Comparison of ENCODE assay signal across 26 cellular contexts in genomic region chr2:59910176-59910575, GRCh38.
"Had no signal": no experiment of that assay in that cellular context is flagged by ENCODE, and none has a peak within 500 bp of the region (broad histone marks: within the 10 kb centered on the region; RNA-seq: fewer than 3 reads in every experiment).

No MANE protein-coding gene starts in this region.

- H3K27ac ChIP-seq: coronary artery, VCaP had no signal

- H3K36me3 ChIP-seq: MG63 had no signal

- H3K4me3 ChIP-seq: coronary artery, MG63 had no signal

- H3K9me3 Mint-ChIP-seq: activated CD8-positive, alpha-beta T cell treated with anti-CD3 and anti-CD28 coated beads for 36 hours; activated naive CD4-positive, alpha-beta T cell treated with anti-CD3 and anti-CD28 coated beads, Interleukin-2, amount 10 ng/mL, durations not matched to agents 7 days and 5 days; activated T-cell treated with anti-CD3 and anti-CD28 coated beads, Interleukin-2, amount 50 U/mL, for 72 hours; activated T-helper 2 cell treated with anti-CD3 and anti-CD28 coated beads, Interferon-gamma antibody, Interleukin-2, Interleukin-4, amounts not matched to agents 10 μg/mL and 5 μg/mL and 100 μg/mL, durations not matched to agents 14 hours and 24 hours and 36 hours had no signal

- DNase-seq: activated CD4-positive, alpha-beta T cell treated with anti-CD3 and anti-CD28 coated beads for 36 hours; activated CD4-positive, alpha-beta T cell treated with anti-CD3 and anti-CD28 coated beads, Interleukin-2, amount 50 U/mL, for 1 hour; activated CD8-positive, alpha-beta memory T cell treated with anti-CD3 and anti-CD28 coated beads, Interleukin-2, amount 50 U/mL, for 4 hours; activated CD8-positive, alpha-beta T cell treated with anti-CD3 and anti-CD28 coated beads for 36 hours; activated gamma-delta T cell treated with Interleukin-2 at 50 U/mL for 16 hours; activated naive CD4-positive, alpha-beta T cell treated with anti-CD3 and anti-CD28 coated beads, Interleukin-2, amount 10 ng/mL, durations not matched to agents 7 days and 5 days; activated T-cell treated with anti-CD3 and anti-CD28 coated beads, Interleukin-2, amount 50 U/mL, for 72 hours; aorta; central memory CD4-positive, alpha-beta T cell; KG1; MG63; MV-4-11; NCI-H1092 treated with DMSO at 0.1 percent for 48 hours; NCI-H1417 treated with DMSO at 0.1 percent for 48 hours; NCI-H1694; NCI-H2029; NCI-H2107; NCI-H510A treated with DMSO at 0.1 percent for 48 hours; NCI-H748 treated with DMSO at 0.1 percent for 48 hours; PC-3; SHP77 treated with DMSO at 0.1 percent for 48 hours; T-helper 2 cell; T1000 had no signal

- ATAC-seq: activated CD4-positive, alpha-beta T cell treated with anti-CD3 and anti-CD28 coated beads for 36 hours; activated CD8-positive, alpha-beta T cell treated with anti-CD3 and anti-CD28 coated beads for 36 hours; activated T-cell treated with anti-CD3 and anti-CD28 coated beads, Interleukin-2, amount 50 U/mL, for 72 hours; PC-3 had no signal

- H3K27ac Mint-ChIP-seq: activated CD4-positive, alpha-beta T cell treated with anti-CD3 and anti-CD28 coated beads for 36 hours; activated CD8-positive, alpha-beta T cell treated with anti-CD3 and anti-CD28 coated beads for 36 hours; activated naive CD4-positive, alpha-beta T cell treated with anti-CD3 and anti-CD28 coated beads, Interleukin-2, amount 10 ng/mL, durations not matched to agents 7 days and 5 days; activated T-cell treated with anti-CD3 and anti-CD28 coated beads, Interleukin-2, amount 50 U/mL, for 72 hours; activated T-helper 2 cell treated with anti-CD3 and anti-CD28 coated beads, Interferon-gamma antibody, Interleukin-2, Interleukin-4, amounts not matched to agents 10 μg/mL and 5 μg/mL and 100 μg/mL, durations not matched to agents 14 hours and 24 hours and 36 hours had no signal

- H3K9me3 ChIP-seq: MG63 had no signal

- H3K4me3 Mint-ChIP-seq: activated CD4-positive, alpha-beta T cell treated with anti-CD3 and anti-CD28 coated beads for 36 hours; activated CD8-positive, alpha-beta T cell treated with anti-CD3 and anti-CD28 coated beads for 36 hours; activated naive CD4-positive, alpha-beta T cell treated with anti-CD3 and anti-CD28 coated beads, Interleukin-2, amount 10 ng/mL, durations not matched to agents 7 days and 5 days; activated T-cell treated with anti-CD3 and anti-CD28 coated beads, Interleukin-2, amount 50 U/mL, for 72 hours had no signal

- H3K36me3 Mint-ChIP-seq: activated naive CD4-positive, alpha-beta T cell treated with anti-CD3 and anti-CD28 coated beads, Interleukin-2, amount 10 ng/mL, durations not matched to agents 7 days and 5 days had no signal

- H3K27me3 Mint-ChIP-seq: activated CD4-positive, alpha-beta T cell treated with anti-CD3 and anti-CD28 coated beads for 36 hours; activated CD8-positive, alpha-beta T cell treated with anti-CD3 and anti-CD28 coated beads for 36 hours had no signal

- H3K27me3 ChIP-seq: MG63 had no signal
